Comparison of ENCODE assay signal across 1 cellular context in genomic region chr6:108174371-108175175, GRCh38.
TF ChIP-seq lines count a peak whose summit lies in the region.

No MANE protein-coding gene starts in this region.

TF ChIP-seq in GM12878, 131 proteins besides CTCF, POLR2A, EP300 and RAD21 (continued from another document):
- TF ChIP-seq SMC3 (IDR thresholded peaks at IDR 0.05; ENCODE audit: borderline replicate concordance, low read length), result no peak
